Comparison of ENCODE assay signal across 9 cellular contexts in genomic region chr18:37484893-37485834, GRCh38.
A peak's percentile ranks its signal among the peaks of the same experiment; 100 is the strongest.
DNase-seq lines count a peak whose midpoint lies in the region; TF ChIP-seq lines count a peak whose summit lies in the region.
"Had no signal": no experiment of that assay in that cellular context is flagged by ENCODE, and none has a peak within 500 bp of the region (broad histone marks: within the 10 kb centered on the region; RNA-seq: fewer than 3 reads in every experiment).

No MANE protein-coding gene starts in this region.

- H3K27me3 ChIP-seq in brain microvascular endothelial cell (replicated peaks): peaks cover 17% of the 10 kb centered on the region

- DNase-seq in DMS79 treated with DMSO at 0.1 percent for 48 hours (lab: John Stamatoyannopoulos, UW): peak; percentile 17
- DNase-seq in Kasumi-1 (lab: John Stamatoyannopoulos, UW): peak; percentile 2 to 17
- DNase-seq in mesothelial cell of epicardium (ENCODE audit: low spot score in 2 of 2, unreplicated experiment in 2 of 2): peak; percentile 35 to 51
- DNase-seq in activated CD4-positive, CD25-positive, alpha-beta regulatory T cell treated with anti-CD3 and anti-CD28 coated beads, Interleukin-2, amount 50 U/mL, for 72 hours: no peak
- no peak for DNase-seq in GM19238 (ENCODE audit: insufficient read length, low spot score)
- DNase-seq in activated CD4-positive, alpha-beta T cell treated with anti-CD3 and anti-CD28 coated beads for 1 hour: no peak
- DNase-seq in brain microvascular endothelial cell: no peak

- TF ChIP-seq CTCF in mesothelial cell of epicardium (IDR thresholded peaks at IDR 0.05; ENCODE audit: unreplicated experiment) (peak; percentile 36), brain microvascular endothelial cell (IDR thresholded peaks at IDR 0.05; ENCODE audit: low read depth, low read length, missing control alignments) (no peak)

- no peak overlapping the region for H3K27ac Mint-ChIP-seq in mesothelial cell of epicardium
- H3K27ac Mint-ChIP-seq: dendritic cell treated with granulocyte-macrophage colony-stimulating factor and Interleukin-4, amounts not matched to agents 40 ng/mL and 50 ng/mL, for 4 days had no signal

- H3K4me3 ChIP-seq in brain microvascular endothelial cell (ENCODE audit: low read depth, low read length): no peak overlapping the region

- no peaks in the 10 kb centered on the region for H3K9me3 Mint-ChIP-seq in mesothelial cell of epicardium
- H3K9me3 Mint-ChIP-seq: dendritic cell treated with granulocyte-macrophage colony-stimulating factor and Interleukin-4, amounts not matched to agents 40 ng/mL and 50 ng/mL, for 4 days had no signal

- in situ Hi-C loops in brain microvascular endothelial cell (cut with HindIII; ENCODE audit: low pct_ligation_motif_present, low sequenced_read_pairs): no loop called here

- H3K27ac ChIP-seq in cingulate gyrus (ENCODE audit: low read depth, low read length) (peak overlapping the region; percentile 69), brain microvascular endothelial cell (no peak overlapping the region)

- H3K27me3 Mint-ChIP-seq in mesothelial cell of epicardium (ENCODE audit: low read depth): peaks cover 86% of the 10 kb centered on the region

- H3K36me3 ChIP-seq in brain microvascular endothelial cell (replicated peaks): no peaks in the 10 kb centered on the region

- H3K4me3 Mint-ChIP-seq in mesothelial cell of epicardium: peak overlapping the region; percentile 57
- H3K4me3 Mint-ChIP-seq: dendritic cell treated with granulocyte-macrophage colony-stimulating factor and Interleukin-4, amounts not matched to agents 40 ng/mL and 50 ng/mL, for 4 days had no signal

- H3K36me3 Mint-ChIP-seq in mesothelial cell of epicardium: no peaks in the 10 kb centered on the region

- peaks cover 29% of the 10 kb centered on the region for H3K4me1 Mint-ChIP-seq in mesothelial cell of epicardium

Comparison
In these comparisons a context has a peak if more than half of its experiments do, and no peak if none do; other contexts are left out.
1. DNase-seq: peak in DMS79 treated with DMSO at 0.1 percent for 48 hours (single experiment), Kasumi-1 (2 of 2) and mesothelial cell of epicardium (2 of 2); none in activated CD4-positive, CD25-positive, alpha-beta regulatory T cell treated with anti-CD3 and anti-CD28 coated beads, Interleukin-2, amount 50 U/mL, for 72 hours (single experiment), GM19238 (single experiment), activated CD4-positive, alpha-beta T cell treated with anti-CD3 and anti-CD28 coated beads for 1 hour (single experiment) and brain microvascular endothelial cell (single experiment).